Comparison of ENCODE assay signal across 19 cellular contexts in the genomic region with DNA sequence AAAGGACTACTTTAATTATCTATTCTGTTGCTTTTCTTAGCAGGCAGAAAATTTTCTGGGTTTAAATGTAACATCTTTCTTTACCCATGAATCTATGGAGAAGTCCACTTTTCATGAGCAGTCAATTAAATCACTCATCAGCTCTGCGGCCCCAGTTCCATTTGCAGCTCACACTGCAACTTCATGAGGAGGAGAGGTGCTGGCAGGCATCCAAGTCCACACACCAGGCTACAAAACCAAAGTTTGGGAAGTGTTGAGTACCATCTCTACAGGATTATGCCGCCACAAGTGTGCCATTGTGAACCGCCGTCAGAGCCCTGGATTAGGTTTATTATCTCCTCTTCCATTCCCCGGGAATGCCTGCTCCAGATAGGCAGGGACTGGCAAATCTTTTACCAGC.
DNase-seq lines count a peak whose midpoint lies in the region; TF ChIP-seq lines count a peak whose summit lies in the region.
"Had no signal": no experiment of that assay in that cellular context is flagged by ENCODE, and none has a peak within 500 bp of the region (broad histone marks: within the 10 kb centered on the region; RNA-seq: fewer than 3 reads in every experiment).

No MANE protein-coding gene starts in this region.

- peak overlapping the region; percentile 75 for H3K27ac Mint-ChIP-seq in chondrocyte (ENCODE audit: unreplicated experiment)
- H3K27ac Mint-ChIP-seq: CD4-positive, CD25-positive, alpha-beta regulatory T cell; effector memory CD8-positive, alpha-beta T cell had no signal

- no peak overlapping the region for H3K4me3 ChIP-seq in sigmoid colon
- H3K4me3 ChIP-seq: GM12878, K562, pancreas had no signal

- H3K27ac ChIP-seq in sigmoid colon, result peak overlapping the region; percentile 30 to 56 (median 34)
- H3K27ac ChIP-seq: 22Rv1, pancreas had no signal

- H3K27me3 Mint-ChIP-seq in chondrocyte (ENCODE audit: low read depth), result peaks cover 4% of the 10 kb centered on the region

- H3K36me3 ChIP-seq in sigmoid colon, result no peaks in the 10 kb centered on the region
- H3K36me3 ChIP-seq: pancreas had no signal

- no peak for TF ChIP-seq EP300 in sigmoid colon (IDR thresholded peaks at IDR 0.05)

- DNase-seq in DMS 273 (lab: John Stamatoyannopoulos, UW; ENCODE audit: unreplicated experiment), result peak; percentile 6
- no peak for DNase-seq in DMS 273 treated with DMSO at 0.1 percent for 48 hours (lab: John Stamatoyannopoulos, UW)
- peak; percentile 39 for DNase-seq in NCI-H1105 treated with DMSO at 0.1 percent for 48 hours (lab: John Stamatoyannopoulos, UW)
- no peak for DNase-seq in chondrocyte (ENCODE audit: low spot score)
- DNase-seq in sigmoid colon, result peak; percentile 70
- DNase-seq in iPS-NIHi11 (ENCODE audit: low spot score), result no peak
- no peak for DNase-seq in iPS-NIHi7 (ENCODE audit: extremely low spot score)
- DNase-seq in C1 segment of cervical spinal cord (lab: John Stamatoyannopoulos, UW), result no peak
- DNase-seq: activated CD4-positive, alpha-beta T cell treated with anti-CD3 and anti-CD28 coated beads for 4 hours; activated naive CD4-positive, alpha-beta T cell treated with anti-CD3 and anti-CD28 coated beads, Interleukin-2, amount 50 U/mL, for 16 hours; CD4-positive, CD25-positive, alpha-beta regulatory T cell; effector memory CD8-positive, alpha-beta T cell; NK-92 treated with Interleukin-12 subunit alpha and Interleukin-12 subunit beta, amount 100 ng/mL, for 24 hours; stimulated activated naive CD8-positive, alpha-beta T cell treated with anti-CD3 and anti-CD28 coated beads, Interleukin-15, Interleukin-2, amounts not matched to agents 100 U/mL and 50 U/mL, for 24 hours had no signal

- intact Hi-C loops in sigmoid colon (cut with DNase I), result loop anchor here (10.0 kb wide), 1 partner anchor 189 kb away; a partner anchor contains a TSS

- TF ChIP-seq CTCF in chondrocyte (IDR thresholded peaks at IDR 0.05) (no peak), sigmoid colon (IDR thresholded peaks at IDR 0.05) (no peak)

- TF ChIP-seq POLR2A in sigmoid colon (IDR thresholded peaks at IDR 0.05), result no peak

- H3K36me3 Mint-ChIP-seq in chondrocyte (ENCODE audit: low read depth), result no peaks in the 10 kb centered on the region
- H3K36me3 Mint-ChIP-seq: brain; CD4-positive, CD25-positive, alpha-beta regulatory T cell had no signal

- H3K9me3 Mint-ChIP-seq in chondrocyte (ENCODE audit: low read depth), result no peaks in the 10 kb centered on the region
- H3K9me3 Mint-ChIP-seq: effector memory CD8-positive, alpha-beta T cell had no signal

- 73 to 83% methylated on average over 5 of the region's 5 CpGs for WGBS in sigmoid colon, 2 donors

- peaks cover 0 to 20% (median 13%) of the 10 kb centered on the region in 4 donors for H3K4me1 ChIP-seq in sigmoid colon
- H3K4me1 ChIP-seq: pancreas had no signal

- H3K9me3 ChIP-seq in sigmoid colon, result no peaks in the 10 kb centered on the region
- H3K9me3 ChIP-seq: pancreas had no signal

- no peak overlapping the region for H3K4me3 Mint-ChIP-seq in chondrocyte (ENCODE audit: unreplicated experiment)
- H3K4me3 Mint-ChIP-seq: CD4-positive, CD25-positive, alpha-beta regulatory T cell; effector memory CD8-positive, alpha-beta T cell had no signal

- no peaks in the 10 kb centered on the region for H3K27me3 ChIP-seq in sigmoid colon
- H3K27me3 ChIP-seq: pancreas had no signal

- peaks cover 29% of the 10 kb centered on the region for H3K4me1 Mint-ChIP-seq in chondrocyte (ENCODE audit: low read depth)
- H3K4me1 Mint-ChIP-seq: CD4-positive, CD25-positive, alpha-beta regulatory T cell had no signal

Comparison
In these comparisons a context has a peak if more than half of its experiments do, and no peak if none do; other contexts are left out.
1. DNase-seq: peak in DMS 273 (single experiment), NCI-H1105 treated with DMSO at 0.1 percent for 48 hours (single experiment) and sigmoid colon (single experiment); none in DMS 273 treated with DMSO at 0.1 percent for 48 hours (single experiment), chondrocyte (single experiment), iPS-NIHi11 (single experiment), iPS-NIHi7 (single experiment) and C1 segment of cervical spinal cord (0 of 14).